In genomic region chr10:112345202-112345601, GRCh38 we compare ENCODE assay signal across 19 cellular contexts. TPM values are rescaled to one million over a fixed set of nuclear protein-coding genes. Genes with fewer than 3 reads are reported as not detected.
DNase-seq lines count a peak whose midpoint lies in the region; ATAC-seq, FAIRE-seq and TF ChIP-seq lines count a peak whose summit lies in the region.
"Had no signal": no experiment of that assay in that cellular context is flagged by ENCODE, and none has a peak within 500 bp of the region (broad histone marks: within the 10 kb centered on the region; RNA-seq: fewer than 3 reads in every experiment).

No MANE protein-coding gene starts in this region.

- intact Hi-C loops in natural killer cell (cut with micrococcal nuclease), result no loop called here

- ATAC-seq in GM19351 (IDR thresholded peaks at IDR 0.05; ENCODE audit: unreplicated experiment) (peak; percentile 74), natural killer cell (peak in 2 of 3 donors; percentile 28 to 42)
- peak; percentile 67 for ATAC-seq in central memory CD8-positive, alpha-beta T cell (replicated peaks; ENCODE audit: extremely low read depth, poor library complexity, severe bottlenecking)

- no peaks in the 10 kb centered on the region for H3K4me1 ChIP-seq in endodermal cell (ENCODE audit: control insufficient read depth, insufficient read depth, low read length)

- no peaks in the 10 kb centered on the region for H3K36me3 Mint-ChIP-seq in central memory CD8-positive, alpha-beta T cell (ENCODE audit: insufficient read depth)
- no peaks in the 10 kb centered on the region for H3K36me3 Mint-ChIP-seq in natural killer cell
- H3K36me3 Mint-ChIP-seq in endodermal cell (ENCODE audit: low read depth), result no peaks in the 10 kb centered on the region
- H3K36me3 Mint-ChIP-seq: CD4-positive, alpha-beta memory T cell had no signal

- H3K27ac Mint-ChIP-seq in central memory CD8-positive, alpha-beta T cell (ENCODE audit: low read depth), result no peak overlapping the region
- no peak overlapping the region for H3K27ac Mint-ChIP-seq in natural killer cell
- no peak overlapping the region for H3K27ac Mint-ChIP-seq in endodermal cell
- H3K27ac Mint-ChIP-seq: CD4-positive, alpha-beta memory T cell had no signal

- DNase-seq in central memory CD8-positive, alpha-beta T cell (ENCODE audit: low spot score in 2 of 2), result no peak
- DNase-seq in natural killer cell (no peak), endodermal cell (no peak), SW480 (ENCODE audit: low spot score) (no peak), HTR-8/SVneo (ENCODE audit: insufficient read length, low spot score) (no peak)
- DNase-seq: C1 segment of cervical spinal cord; Calu3; CD4-positive, alpha-beta memory T cell; COR-L47; DMS53; DMS79 treated with DMSO at 0.1 percent for 48 hours; GF-D8; GM23248; H7; HCEC 1CT had no signal

- no peak for TF ChIP-seq CTCF in natural killer cell (IDR thresholded peaks at IDR 0.05)
- TF ChIP-seq CTCF in endodermal cell (conservative IDR thresholded peaks at IDR 0.05), result no peak

- no peak overlapping the region for H3K9ac ChIP-seq in endodermal cell (ENCODE audit: extremely low read depth, low read length, poor library complexity, severe bottlenecking)
- H3K9ac ChIP-seq: GM23248 had no signal

- H3K27me3 Mint-ChIP-seq in central memory CD8-positive, alpha-beta T cell, result no peaks in the 10 kb centered on the region
- peaks cover 0 to 5% of the 10 kb centered on the region in 2 donors for H3K27me3 Mint-ChIP-seq in natural killer cell (ENCODE audit: low read depth in 2 of 2)
- H3K27me3 Mint-ChIP-seq in endodermal cell (ENCODE audit: insufficient read depth), result peaks cover 24% of the 10 kb centered on the region
- H3K27me3 Mint-ChIP-seq: CD4-positive, alpha-beta memory T cell had no signal

- H3K9me3 ChIP-seq in endodermal cell (ENCODE audit: control insufficient read depth, low read length), result no peaks in the 10 kb centered on the region

- no peaks in the 10 kb centered on the region for H3K36me3 ChIP-seq in endodermal cell (ENCODE audit: control insufficient read depth, insufficient read depth, low read length)

- H3K4me3 Mint-ChIP-seq in central memory CD8-positive, alpha-beta T cell, result no peak overlapping the region
- no peak overlapping the region for H3K4me3 Mint-ChIP-seq in natural killer cell
- H3K4me3 Mint-ChIP-seq in endodermal cell, result no peak overlapping the region
- H3K4me3 Mint-ChIP-seq: CD4-positive, alpha-beta memory T cell had no signal

- H3K9me3 Mint-ChIP-seq in central memory CD8-positive, alpha-beta T cell, result no peaks in the 10 kb centered on the region
- no peaks in the 10 kb centered on the region for H3K9me3 Mint-ChIP-seq in natural killer cell
- H3K9me3 Mint-ChIP-seq in endodermal cell, result no peaks in the 10 kb centered on the region
- H3K9me3 Mint-ChIP-seq: CD4-positive, alpha-beta memory T cell had no signal

- H3K27ac ChIP-seq in endodermal cell (ENCODE audit: low read depth, low read length), result no peak overlapping the region
- H3K27ac ChIP-seq: GM23248 had no signal

- no peaks in the 10 kb centered on the region for H3K27me3 ChIP-seq in endodermal cell (ENCODE audit: control insufficient read depth, insufficient read depth, low read length, poor library complexity, severe bottlenecking)

- H3K4me1 Mint-ChIP-seq in central memory CD8-positive, alpha-beta T cell, result peaks cover 7% of the 10 kb centered on the region
- peaks cover 6% of the 10 kb centered on the region in 2 donors for H3K4me1 Mint-ChIP-seq in natural killer cell
- H3K4me1 Mint-ChIP-seq in endodermal cell, result peaks cover 3% of the 10 kb centered on the region
- H3K4me1 Mint-ChIP-seq: CD4-positive, alpha-beta memory T cell had no signal

- WGBS in endodermal cell (ENCODE audit: insufficient coverage in 1 of 2, insufficient read length in 1 of 2), 2 experiments, result 42 to 55% methylated on average over 2 to 3 of the region's 3 CpGs

- FAIRE-seq in HTR-8/SVneo (lab: Jason Lieb, UNC), result no peak
- FAIRE-seq: GM12891, GM18507, H1 had no signal

- H3K4me3 ChIP-seq in endodermal cell (ENCODE audit: low read length), result no peak overlapping the region
- H3K4me3 ChIP-seq: GM23248 had no signal

RNA-seq across cellular contexts. Expression of gene ACSL5, which starts 28.7 kb away (rescaled TPM):
- 10 to 100 TPM; 41.7 to 71.2 (median 53.7) TPM for total RNA-seq in natural killer cell
- not detected for total RNA-seq in endodermal cell
- polyA plus RNA-seq in endodermal cell (2013, experiment 1 of 2), result not detected
- polyA plus RNA-seq in endodermal cell (2013, experiment 2 of 2), result not detected
- total RNA-seq: H1 had no signal
- polyA plus RNA-seq: H1 had no signal

Comparison
In these comparisons a context has a peak if more than half of its experiments do, and no peak if none do; other contexts are left out.
1. RNA of gene ACSL5, which starts 28.7 kb away (total RNA-seq): 41.7 to 71.2 TPM in natural killer cell; not detected in endodermal cell; every median in the first group is over 10 times any median in the second.
2. Peak in every context shown above with its lines, with median percentiles within 50 percentile points of each other: ATAC-seq.